Comparison of ENCODE assay signal across 14 cellular contexts in genomic region chr2:159211447-159212396, GRCh38.
DNase-seq lines count a peak whose midpoint lies in the region; ATAC-seq lines count a peak whose summit lies in the region.
"Had no signal": no experiment of that assay in that cellular context is flagged by ENCODE, and none has a peak within 500 bp of the region (broad histone marks: within the 10 kb centered on the region; RNA-seq: fewer than 3 reads in every experiment).

No MANE protein-coding gene starts in this region.

- no peak overlapping the region for H3K4me3 Mint-ChIP-seq in activated T-cell treated with anti-CD3 and anti-CD28 coated beads, Interleukin-2, amount 50 U/mL, for 72 hours
- H3K4me3 Mint-ChIP-seq: activated CD4-positive, alpha-beta T cell treated with anti-CD3 and anti-CD28 coated beads, Interleukin-2, amount 10 ng/mL, durations not matched to agents 24 days and 14 days had no signal

- H3K4me2 ChIP-seq in skeletal muscle satellite cell (ENCODE audit: low read length), result peak overlapping the region; percentile 43

- peaks cover 9% of the 10 kb centered on the region for H3K36me3 ChIP-seq in skeletal muscle satellite cell (ENCODE audit: insufficient read depth, low read length)

- no peak for ATAC-seq in activated T-cell treated with anti-CD3 and anti-CD28 coated beads, Interleukin-2, amount 50 U/mL, for 72 hours (replicated peaks in 1 of 2)
- ATAC-seq in HG03565 (IDR thresholded peaks at IDR 0.05; ENCODE audit: unreplicated experiment), result no peak
- ATAC-seq: foreskin keratinocyte, GM12878 had no signal

- H3K4me1 ChIP-seq in skeletal muscle satellite cell (ENCODE audit: control insufficient read depth, insufficient read depth, low read length), result peaks cover 11% of the 10 kb centered on the region
- H3K4me1 ChIP-seq: foreskin keratinocyte had no signal

- H3K9me3 Mint-ChIP-seq in activated T-cell treated with anti-CD3 and anti-CD28 coated beads, Interleukin-2, amount 50 U/mL, for 72 hours, result no peaks in the 10 kb centered on the region
- H3K9me3 Mint-ChIP-seq: activated CD4-positive, alpha-beta T cell treated with anti-CD3 and anti-CD28 coated beads, Interleukin-2, amount 10 ng/mL, durations not matched to agents 24 days and 14 days had no signal

- no peaks in the 10 kb centered on the region for H3K36me3 Mint-ChIP-seq in activated T-cell treated with anti-CD3 and anti-CD28 coated beads, Interleukin-2, amount 50 U/mL, for 72 hours (ENCODE audit: insufficient read depth in 2 of 2)

- H3K27ac Mint-ChIP-seq in activated T-cell treated with anti-CD3 and anti-CD28 coated beads, Interleukin-2, amount 50 U/mL, for 72 hours, result no peak overlapping the region
- H3K27ac Mint-ChIP-seq: activated CD4-positive, alpha-beta T cell treated with anti-CD3 and anti-CD28 coated beads, Interleukin-2, amount 10 ng/mL, durations not matched to agents 24 days and 14 days had no signal

- peaks cover 13% of the 10 kb centered on the region for H3K4me1 Mint-ChIP-seq in activated T-cell treated with anti-CD3 and anti-CD28 coated beads, Interleukin-2, amount 50 U/mL, for 72 hours (ENCODE audit: low read depth)

- H3K9me3 ChIP-seq in skeletal muscle satellite cell (replicated peaks; ENCODE audit: low read length), result no peaks in the 10 kb centered on the region

- H3K4me3 ChIP-seq in skeletal muscle satellite cell (ENCODE audit: low read length), result no peak overlapping the region
- H3K4me3 ChIP-seq: GM12878 had no signal

- no peaks in the 10 kb centered on the region for H3K27me3 Mint-ChIP-seq in activated T-cell treated with anti-CD3 and anti-CD28 coated beads, Interleukin-2, amount 50 U/mL, for 72 hours (ENCODE audit: low read depth)

- no peaks in the 10 kb centered on the region for H3K27me3 ChIP-seq in skeletal muscle satellite cell (ENCODE audit: control insufficient read depth, insufficient read depth, low read length)
- H3K27me3 ChIP-seq: foreskin keratinocyte had no signal

- DNase-seq in HuH-7.5 (ENCODE audit: low spot score), result peak; percentile 54
- peak; percentile 60 for DNase-seq in cerebellar cortex (ENCODE audit: low spot score)
- DNase-seq in medulla oblongata (ENCODE audit: extremely low spot score), result peak; percentile 49
- DNase-seq in activated T-cell treated with anti-CD3 and anti-CD28 coated beads, Interleukin-2, amount 50 U/mL, for 72 hours, result no peak
- no peak for DNase-seq in NCI-H774 (lab: John Stamatoyannopoulos, UW)
- DNase-seq in foreskin melanocyte, result no peak
- DNase-seq: activated CD4-positive, alpha-beta T cell treated with anti-CD3 and anti-CD28 coated beads, Interleukin-2, amount 10 ng/mL, durations not matched to agents 24 days and 14 days; cortex of kidney; foreskin keratinocyte; NCI-H1436 treated with DMSO at 0.1 percent for 48 hours; NK-92 treated with Interleukin-12 subunit alpha and Interleukin-12 subunit beta, amount 100 ng/mL, for 24 hours had no signal

- H3K9ac ChIP-seq in skeletal muscle satellite cell (ENCODE audit: low read depth, low read length), result no peak overlapping the region

Comparison
In these comparisons a context has a peak if more than half of its experiments do, and no peak if none do; other contexts are left out.
1. DNase-seq: peak in HuH-7.5 (single experiment), cerebellar cortex (single experiment) and medulla oblongata (single experiment); none in activated T-cell treated with anti-CD3 and anti-CD28 coated beads, Interleukin-2, amount 50 U/mL, for 72 hours (0 of 2), NCI-H774 (single experiment) and foreskin melanocyte (single experiment).